ENCODE assay signal across 26 cellular contexts in genomic region chr11:36657610-36658225, GRCh38. TPM values are rescaled to one million over a fixed set of nuclear protein-coding genes. Genes with fewer than 3 reads are reported as not detected.
DNase-seq lines count a peak whose midpoint lies in the region; ATAC-seq, FAIRE-seq and TF ChIP-seq lines count a peak whose summit lies in the region.
"Had no signal": no experiment of that assay in that cellular context is flagged by ENCODE, and none has a peak within 500 bp of the region (broad histone marks: within the 10 kb centered on the region; RNA-seq: fewer than 3 reads in every experiment).

No MANE protein-coding gene starts in this region.

- H3K9me3 ChIP-seq in IMR-90 (ENCODE audit: control insufficient read depth, insufficient read depth, low read length) (no peaks in the 10 kb centered on the region), K562 (replicated peaks; ENCODE audit: control insufficient read depth, insufficient read depth, low read depth, low read length) (no peaks in the 10 kb centered on the region), pancreas (no peaks in the 10 kb centered on the region)

- H3K27ac ChIP-seq in IMR-90 (ENCODE audit: insufficient read depth, low read length), result no peak overlapping the region
- no peak overlapping the region for H3K27ac ChIP-seq in K562 (ENCODE audit: extremely low read depth, low read depth, low read length)
- no peak overlapping the region for H3K27ac ChIP-seq in pancreas
- H3K27ac ChIP-seq: BLaER1 treated with 17β-estradiol and CSF1 and Interleukin-3, amounts not matched to agents 10 nM and 100 nM had no signal

- no peak overlapping the region for H4K91ac ChIP-seq in IMR-90 (ENCODE audit: insufficient read depth, low read depth, low read length)

- TF ChIP-seq EP300 in K562 (IDR thresholded peaks at IDR 0.05; ENCODE audit: low read length), result no peak

- H2BK5ac ChIP-seq in IMR-90 (ENCODE audit: low read depth, low read length, poor library complexity, severe bottlenecking), result no peak overlapping the region

- no peak overlapping the region for H3K4me3 Mint-ChIP-seq in activated CD4-positive, alpha-beta T cell treated with anti-CD3 and anti-CD28 coated beads for 36 hours
- H3K4me3 Mint-ChIP-seq: activated CD8-positive, alpha-beta memory T cell treated with anti-CD3 and anti-CD28 coated beads, Interleukin-2, amount 10 ng/mL, durations not matched to agents 7 days and 5 days; activated naive CD8-positive, alpha-beta T cell treated with anti-CD3 and anti-CD28 coated beads, Interleukin-2, amount 10 ng/mL, durations not matched to agents 7 days and 5 days; endodermal cell; IgD-negative memory B cell; naive thymus-derived CD4-positive, alpha-beta T cell; stimulated activated naive CD8-positive, alpha-beta T cell treated with anti-CD3 and anti-CD28 coated beads, Interleukin-15, amount 100 ng/mL, for 72 hours had no signal

- H2BK120ac ChIP-seq in IMR-90 (ENCODE audit: low read depth, low read length), result no peak overlapping the region

- TF ChIP-seq CTCF in IMR-90 (conservative IDR thresholded peaks at IDR 0.05; ENCODE audit: low read depth, low read length) (no peak), K562 (IDR thresholded peaks at IDR 0.05 in 2 of 3, conservative IDR thresholded peaks at IDR 0.05 in 1 of 3; ENCODE audit: insufficient read depth in 2 of 3, low read depth in 1 of 3, low read length in 3 of 3) (no peak), pancreas (IDR thresholded peaks at IDR 0.05) (no peak)

- H3K9ac ChIP-seq in IMR-90 (ENCODE audit: low read depth, low read length) (no peak overlapping the region), K562 (ENCODE audit: insufficient read depth in 1 of 2, low read depth in 2 of 2, low read length in 2 of 2) (no peak overlapping the region)
- H3K9ac ChIP-seq: BLaER1 treated with 17β-estradiol and CSF1 and Interleukin-3, amounts not matched to agents 10 nM and 100 nM had no signal

- H4K8ac ChIP-seq in IMR-90 (ENCODE audit: low read depth in 2 of 2, low read length in 2 of 2), result no peak overlapping the region

- H2AFZ ChIP-seq in IMR-90 (replicated peaks; ENCODE audit: low read length, poor library complexity) (no peak overlapping the region), K562 (ENCODE audit: low read depth, low read length) (peak overlapping the region; percentile 52)

- no peak for ATAC-seq in activated CD4-positive, alpha-beta T cell treated with anti-CD3 and anti-CD28 coated beads for 36 hours
- ATAC-seq in IMR-90 (ENCODE audit: low read depth) (no peak), K562 (no peak), HG03432 (IDR thresholded peaks at IDR 0.05; ENCODE audit: unreplicated experiment) (no peak), pancreas (no peak)
- ATAC-seq: activated CD8-positive, alpha-beta memory T cell treated with anti-CD3 and anti-CD28 coated beads, Interleukin-2, amount 10 ng/mL, durations not matched to agents 7 days and 5 days; left colon; naive thymus-derived CD4-positive, alpha-beta T cell; stimulated activated naive CD8-positive, alpha-beta T cell treated with anti-CD3 and anti-CD28 coated beads, Interleukin-15, amount 100 ng/mL, for 72 hours had no signal

- H3K27me3 ChIP-seq in IMR-90 (ENCODE audit: control insufficient read depth, insufficient read depth, low read length) (no peaks in the 10 kb centered on the region), K562 (ENCODE audit: control insufficient read depth in 2 of 2, insufficient read depth in 2 of 2, low read length in 2 of 2) (no peaks in the 10 kb centered on the region), pancreas (no peaks in the 10 kb centered on the region)
- H3K27me3 ChIP-seq: BLaER1 treated with 17β-estradiol and CSF1 and Interleukin-3, amounts not matched to agents 10 nM and 100 nM had no signal

- intact Hi-C loops in activated CD4-positive, alpha-beta T cell treated with anti-CD3 and anti-CD28 coated beads for 36 hours (cut with DNase I, micrococcal nuclease), result no loop called here
- intact Hi-C loops in IMR-90 (cut with micrococcal nuclease), result no loop called here
- intact Hi-C loops in K562 (cut with micrococcal nuclease), result no loop called here
- intact Hi-C loops in pancreas (cut with DNase I), result no loop called here

- TF ChIP-seq RAD21 in IMR-90 (IDR thresholded peaks at IDR 0.05; ENCODE audit: low read length) (no peak), K562 (CRISPR knock-in tag; conservative IDR thresholded peaks at IDR 0.05 in 1 of 2, IDR thresholded peaks at IDR 0.05 in 1 of 2) (no peak)

- H3K14ac ChIP-seq in IMR-90 (replicated peaks; ENCODE audit: low read depth, low read length), result no peak overlapping the region

- H3K9me3 Mint-ChIP-seq in activated CD4-positive, alpha-beta T cell treated with anti-CD3 and anti-CD28 coated beads for 36 hours (ENCODE audit: low read depth), result peaks cover 2% of the 10 kb centered on the region

- dilution Hi-C loops in IMR-90 (cut with HindIII; ENCODE audit: low sequenced_read_pairs, unreplicated experiment), result no loop called here

- H3K9me1 ChIP-seq in IMR-90 (ENCODE audit: insufficient read depth, low read length), result no peaks in the 10 kb centered on the region
- no peaks in the 10 kb centered on the region for H3K9me1 ChIP-seq in K562 (ENCODE audit: control insufficient read depth, insufficient read depth, low read length)

- no peak overlapping the region for H2BK15ac ChIP-seq in IMR-90 (ENCODE audit: low read depth, low read length)

- no peaks in the 10 kb centered on the region for H3K36me3 Mint-ChIP-seq in activated CD4-positive, alpha-beta T cell treated with anti-CD3 and anti-CD28 coated beads for 36 hours (ENCODE audit: low read depth)
- H3K36me3 Mint-ChIP-seq: activated naive CD8-positive, alpha-beta T cell treated with anti-CD3 and anti-CD28 coated beads, Interleukin-2, amount 10 ng/mL, durations not matched to agents 7 days and 5 days; IgD-negative memory B cell had no signal

- H3K4me2 ChIP-seq in IMR-90 (ENCODE audit: low read depth, low read length), result no peak overlapping the region
- H3K4me2 ChIP-seq in K562 (ENCODE audit: insufficient read depth, low read length), result peak overlapping the region; percentile 16; the same call in 1 of the 2 replicates

- H3K27me3 Mint-ChIP-seq in activated CD4-positive, alpha-beta T cell treated with anti-CD3 and anti-CD28 coated beads for 36 hours, result no peaks in the 10 kb centered on the region
- H3K27me3 Mint-ChIP-seq: stimulated activated naive CD8-positive, alpha-beta T cell treated with anti-CD3 and anti-CD28 coated beads, Interleukin-15, amount 100 ng/mL, for 72 hours had no signal

- no peak overlapping the region for H3K18ac ChIP-seq in IMR-90 (ENCODE audit: low read depth, low read length)

- in situ Hi-C loops in IMR-90 (cut with MboI; ENCODE audit: low sequenced_read_pairs), result no loop called here
- in situ Hi-C loops in K562 (cut with MboI), result no loop called here

- no peak overlapping the region for H2AK9ac ChIP-seq in IMR-90 (replicated peaks; ENCODE audit: low read depth, low read length, poor library complexity)

- no peak overlapping the region for H3K56ac ChIP-seq in IMR-90 (ENCODE audit: extremely low read depth, insufficient read depth, low read length)

- WGBS in IMR-90 (ENCODE audit: extremely low coverage in 2 of 2, insufficient read length in 1 of 2), 2 experiments, result 74% methylated on average over 2 of the region's 6 CpGs; no CpG with 5 or more reads in 1 of the 2 experiments
- 4% methylated on average over 6 of the region's 6 CpGs for WGBS in K562 (ENCODE audit: insufficient coverage, low coverage, missing lambda C conversion rate)
- 69 to 80% methylated on average over 6 of the region's 6 CpGs for WGBS in pancreas, 2 donors

- H2AK5ac ChIP-seq in IMR-90 (ENCODE audit: low read depth, low read length), result no peak overlapping the region

- H2BK20ac ChIP-seq in IMR-90 (ENCODE audit: low read depth, low read length), result no peak overlapping the region

- no peak overlapping the region for H4K5ac ChIP-seq in IMR-90 (ENCODE audit: low read depth, low read length)

- FAIRE-seq in K562 (lab: Jason Lieb, UNC) (no peak), pancreas (lab: Jason Lieb, UNC) (no peak)

- peak; percentile 27 for DNase-seq in activated CD4-positive, alpha-beta T cell treated with anti-CD3 and anti-CD28 coated beads for 36 hours
- no peak for DNase-seq in activated CD4-positive, alpha-beta T cell treated with anti-CD3 and anti-CD28 coated beads, Interleukin-2, amount 50 U/mL, for 4 hours
- peak; percentile 13 for DNase-seq in IMR-90
- peak in 2 of 4 experiments; percentile 6 to 22 for DNase-seq in K562 (ENCODE audit: extremely low read depth in 1 of 4, low spot score in 3 of 4)
- DNase-seq in lung microvascular endothelial cell (ENCODE audit: low read depth in 2 of 2), result peak; percentile 31 to 74
- no peak for DNase-seq in pancreas
- no peak for DNase-seq in stimulated activated CD4-positive, alpha-beta T cell treated with anti-CD3 and anti-CD28 coated beads, Interleukin-4, amount 100 ng/mL, for 24 hours
- DNase-seq: activated CD4-positive, alpha-beta T cell treated with anti-CD3 and anti-CD28 coated beads for 1 hour; activated CD8-positive, alpha-beta memory T cell treated with anti-CD3 and anti-CD28 coated beads, Interleukin-2, amount 10 ng/mL, durations not matched to agents 7 days and 5 days; activated naive CD8-positive, alpha-beta T cell treated with anti-CD3 and anti-CD28 coated beads, Interleukin-2, amount 10 ng/mL, durations not matched to agents 7 days and 5 days; Calu3; endodermal cell; H7; left colon; MM.1S; naive thymus-derived CD4-positive, alpha-beta T cell; NCI-H524; occipital lobe; stimulated activated naive CD8-positive, alpha-beta T cell treated with anti-CD3 and anti-CD28 coated beads, Interleukin-15, amount 100 ng/mL, for 72 hours had no signal

- no peaks in the 10 kb centered on the region for H3K4me1 Mint-ChIP-seq in activated CD4-positive, alpha-beta T cell treated with anti-CD3 and anti-CD28 coated beads for 36 hours
- H3K4me1 Mint-ChIP-seq: activated CD8-positive, alpha-beta memory T cell treated with anti-CD3 and anti-CD28 coated beads, Interleukin-2, amount 10 ng/mL, durations not matched to agents 7 days and 5 days; activated naive CD8-positive, alpha-beta T cell treated with anti-CD3 and anti-CD28 coated beads, Interleukin-2, amount 10 ng/mL, durations not matched to agents 7 days and 5 days; endodermal cell; IgD-negative memory B cell; naive thymus-derived CD4-positive, alpha-beta T cell; stimulated activated naive CD8-positive, alpha-beta T cell treated with anti-CD3 and anti-CD28 coated beads, Interleukin-15, amount 100 ng/mL, for 72 hours had no signal

- no peak overlapping the region for H3K4ac ChIP-seq in IMR-90 (ENCODE audit: low read depth, low read length)

- H3K36me3 ChIP-seq in IMR-90 (ENCODE audit: control insufficient read depth, insufficient read depth, low read length) (0 out of 2 replicates have a peak, but pooled peaks cover 2% of the 10 kb centered on the region), K562 (ENCODE audit: control insufficient read depth, insufficient read depth, low read length) (no peaks in the 10 kb centered on the region), pancreas (no peaks in the 10 kb centered on the region)

- TF ChIP-seq POLR2A in IMR-90 (IDR thresholded peaks at IDR 0.05; ENCODE audit: low read depth, low read length) (no peak), K562 (conservative IDR thresholded peaks at IDR 0.05) (no peak)

- BruUV-seq in IMR-90 (replicated peaks; lab: Mats Ljungman, UMichigan) (no TSS peak), K562 (replicated peaks; lab: Mats Ljungman, UMichigan) (no TSS peak)

- no peak overlapping the region for H3K27ac Mint-ChIP-seq in activated CD4-positive, alpha-beta T cell treated with anti-CD3 and anti-CD28 coated beads for 36 hours
- H3K27ac Mint-ChIP-seq: activated CD8-positive, alpha-beta memory T cell treated with anti-CD3 and anti-CD28 coated beads, Interleukin-2, amount 10 ng/mL, durations not matched to agents 7 days and 5 days; activated naive CD8-positive, alpha-beta T cell treated with anti-CD3 and anti-CD28 coated beads, Interleukin-2, amount 10 ng/mL, durations not matched to agents 7 days and 5 days; activated T-helper 2 cell treated with anti-CD3 and anti-CD28 coated beads, Interferon-gamma antibody, Interleukin-2, Interleukin-4, amounts not matched to agents 10 μg/mL and 5 μg/mL and 100 μg/mL, durations not matched to agents 14 hours and 24 hours and 36 hours; endodermal cell; IgD-negative memory B cell; naive thymus-derived CD4-positive, alpha-beta T cell; stimulated activated naive CD8-positive, alpha-beta T cell treated with anti-CD3 and anti-CD28 coated beads, Interleukin-15, amount 100 ng/mL, for 72 hours had no signal

- H3K79me2 ChIP-seq in K562 (ENCODE audit: control insufficient read depth, insufficient read depth, low read length), result no peaks in the 10 kb centered on the region

- CTCF ChIA-PET in activated CD4-positive, alpha-beta T cell treated with anti-CD3 and anti-CD28 coated beads for 36 hours (lab: Charles Lee), result interaction anchor here (0.6 to 1.4 kb wide), 3 partner anchors 14 to 117 kb away, joined by 3 to 4 read pairs (median 3); no protein-coding TSS in a partner anchor
- CTCF ChIA-PET in IMR-90 (lab: Yijun Ruan, JAX) (no interaction called here), K562 (lab: Yijun Ruan, JAX; ENCODE audit: low intra/inter-chr PET ratio) (no interaction called here)

- H3K79me1 ChIP-seq in IMR-90 (ENCODE audit: low read depth in 1 of 2, low read length in 2 of 2), result no peaks in the 10 kb centered on the region

- no peak overlapping the region for H3K23ac ChIP-seq in IMR-90 (ENCODE audit: low read depth, low read length)

- H3K4me3 ChIP-seq in IMR-90 (ENCODE audit: insufficient read depth, low read depth, low read length) (no peak overlapping the region), K562 (no peak overlapping the region), pancreas (no peak overlapping the region)
- H3K4me3 ChIP-seq: BLaER1 treated with 17β-estradiol and CSF1 and Interleukin-3, amounts not matched to agents 10 nM and 100 nM had no signal

- H3K4me1 ChIP-seq in IMR-90 (ENCODE audit: control insufficient read depth, insufficient read depth, low read length), result no peaks in the 10 kb centered on the region
- H3K4me1 ChIP-seq in K562 (replicated peaks in 1 of 2; ENCODE audit: control insufficient read depth in 2 of 2, insufficient read depth in 2 of 2, low read length in 2 of 2), result peaks cover 0 to 8% of the 10 kb centered on the region in 2 experiments; a peak in 3 of 5 replicates
- H3K4me1 ChIP-seq in pancreas, result no peaks in the 10 kb centered on the region

- POLR2A ChIA-PET in activated CD4-positive, alpha-beta T cell treated with anti-CD3 and anti-CD28 coated beads for 36 hours (lab: Charles Lee), result no interaction called here
- POLR2A ChIA-PET in IMR-90 (lab: Charles Lee; ENCODE audit: unreplicated experiment), result no interaction called here
- POLR2A ChIA-PET in K562 (lab: Yijun Ruan, JAX), result interaction anchor here (0.8 kb wide), 1 partner anchor 117 kb away, joined by 6 read pairs; no protein-coding TSS in a partner anchor

- H4K20me1 ChIP-seq in IMR-90 (ENCODE audit: insufficient read depth, low read length), result no peaks in the 10 kb centered on the region
- H4K20me1 ChIP-seq in K562 (replicated peaks; ENCODE audit: control insufficient read depth, insufficient read depth, low read length), result no peaks in the 10 kb centered on the region
- H4K20me1 ChIP-seq: BLaER1 treated with 17β-estradiol and CSF1 and Interleukin-3, amounts not matched to agents 10 nM and 100 nM had no signal

RNA-seq across cellular contexts. Expression of gene RAG2, which starts 59.7 kb away (rescaled TPM):
- total RNA-seq in activated CD4-positive, alpha-beta T cell treated with anti-CD3 and anti-CD28 coated beads for 36 hours, result not detected
- total RNA-seq in IMR-90 (2012; rRNA removed) (not detected in 2 replicates), K562 (2014; rRNA removed) (0.04 and 2.7 TPM in 2 replicates), K562 (2014; rRNA removed; fragmentation: Illumina TruSeq; extraction: Trizol) (0.07 and 0.16 TPM in 2 replicates), K562 (2015; rRNA removed; fragmentation: Illumina TruSeq; extraction: Trizol) (0.53 and 0.72 TPM in 2 replicates), K562 (2021) (not detected in 2 replicates), lung microvascular endothelial cell (not detected in 2 replicates), pancreas (not detected)
- polyA plus RNA-seq in IMR-90 (2012; rRNA removed) (not detected in 2 replicates), K562 (2011; rRNA removed) (not detected in 2 replicates), K562 (2014; fragmentation: Illumina TruSeq; extraction: Trizol) (0.06 and 0.08 TPM in 2 replicates), K562 (2014; fragmentation: Nextera tagmentation; extraction: Ambion mirVana) (under 1 TPM; 0.24 to 0.28 TPM), K562 (2014; rRNA removed) (0.89 TPM in 1 of 2 replicates, not detected in the other), pancreas (not detected)
- polyA plus RNA-seq in IMR-90 (2012; cell fraction: cytosol; rRNA removed), result not detected in 2 replicates
- not detected in 2 replicates for polyA plus RNA-seq in IMR-90 (2012; cell fraction: nucleus; rRNA removed; ENCODE audit: low replicate concordance)
- total RNA-seq in K562 (2011; cell fraction: chromatin; rRNA removed; ENCODE audit: low replicate concordance), result not detected in 2 replicates
- total RNA-seq in K562 (2011; cell fraction: nucleolus; rRNA removed), result not detected in 2 replicates
- not detected in 2 replicates for total RNA-seq in K562 (2011; cell fraction: nucleoplasm; rRNA removed)
- not detected in 2 replicates for polyA plus RNA-seq in K562 (2011; cell fraction: cytosol; rRNA removed)
- polyA plus RNA-seq in K562 (2011; cell fraction: nucleus; rRNA removed), result not detected in 2 replicates
- 0.34 and 0.42 TPM in 2 replicates for polyA plus RNA-seq in K562 (2012)
- polyA minus RNA-seq in K562 (2011; rRNA and poly(A)+ RNA removed), result not detected in 2 replicates
- not detected in 2 replicates for polyA minus RNA-seq in K562 (2011; cell fraction: cytosol; rRNA and poly(A)+ RNA removed)
- not detected in 2 replicates for polyA minus RNA-seq in K562 (2011; cell fraction: nucleus; rRNA and poly(A)+ RNA removed)
- total RNA-seq: activated CD8-positive, alpha-beta memory T cell treated with anti-CD3 and anti-CD28 coated beads, Interleukin-2, amount 10 ng/mL, durations not matched to agents 7 days and 5 days; activated naive CD8-positive, alpha-beta T cell treated with anti-CD3 and anti-CD28 coated beads, Interleukin-2, amount 10 ng/mL, durations not matched to agents 7 days and 5 days; activated T-helper 2 cell treated with anti-CD3 and anti-CD28 coated beads, Interferon-gamma antibody, Interleukin-2, Interleukin-4, amounts not matched to agents 10 μg/mL and 5 μg/mL and 100 μg/mL, durations not matched to agents 14 hours and 24 hours and 36 hours; Calu3; chondrocyte; endodermal cell; fibroblast of lung; H7; left colon; mesenteric fat pad; naive thymus-derived CD4-positive, alpha-beta T cell; occipital lobe had no signal
- polyA plus RNA-seq: fibroblast of lung; IgD-negative memory B cell; naive thymus-derived CD4-positive, alpha-beta T cell had no signal

Comparison
In these comparisons a context has a peak if more than half of its experiments do, and no peak if none do; other contexts are left out.
1. DNase-seq: peak in activated CD4-positive, alpha-beta T cell treated with anti-CD3 and anti-CD28 coated beads for 36 hours (single experiment), IMR-90 (single experiment) and lung microvascular endothelial cell (2 of 2); none in activated CD4-positive, alpha-beta T cell treated with anti-CD3 and anti-CD28 coated beads, Interleukin-2, amount 50 U/mL, for 4 hours (0 of 2), pancreas (0 of 6) and stimulated activated CD4-positive, alpha-beta T cell treated with anti-CD3 and anti-CD28 coated beads, Interleukin-4, amount 100 ng/mL, for 24 hours (single experiment).